In the genomic region with DNA sequence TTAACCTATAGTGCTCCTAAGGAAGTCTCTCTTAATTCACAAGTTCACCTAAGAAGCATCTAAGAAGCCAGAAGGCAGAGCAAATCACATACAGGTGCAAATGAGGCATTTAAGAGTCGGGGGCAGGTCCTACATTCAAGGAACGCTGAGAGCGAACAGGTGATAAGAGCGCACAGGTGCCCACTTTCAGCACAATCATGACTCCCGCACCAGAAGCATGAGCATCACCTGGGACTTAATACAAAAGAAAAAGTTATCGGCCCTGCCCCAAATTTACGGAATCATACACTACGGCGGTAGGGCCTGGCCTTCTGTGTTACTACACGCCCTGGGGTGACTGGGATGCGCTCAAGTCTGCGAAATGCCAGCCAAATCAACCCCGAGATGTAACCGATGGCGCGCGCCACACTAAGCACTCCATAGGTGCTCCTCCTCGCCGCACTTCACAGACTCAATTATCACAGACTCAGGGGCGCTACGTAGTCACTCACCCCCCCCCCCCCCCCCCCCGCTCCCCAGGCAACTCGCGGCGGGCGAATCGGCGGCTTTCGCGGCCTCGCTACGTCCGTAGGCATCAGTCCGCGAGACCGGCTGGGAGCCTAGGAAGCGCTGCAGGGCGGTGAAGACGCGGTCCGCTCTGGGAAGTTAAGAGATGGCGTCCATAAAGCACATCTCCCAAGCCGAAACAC, we compare ENCODE assay signal across 8 cellular contexts. TPM values are rescaled to one million over a fixed set of nuclear protein-coding genes. Genes with fewer than 3 reads are reported as not detected.
A peak's percentile ranks its signal among the peaks of the same experiment; 100 is the strongest.
DNase-seq lines count a peak whose midpoint lies in the region; ATAC-seq and TF ChIP-seq lines count a peak whose summit lies in the region.

No MANE protein-coding gene starts in this region.

- intact Hi-C loops in Right ventricle myocardium superior (cut with DNase I) (loop anchor here (5.0 kb wide), 1 partner anchor 51 kb away; no protein-coding TSS in a partner anchor), ovary (cut with DNase I) (loop anchor here in 2 of 4 donors (5.0 to 10.0 kb wide), 3 partner anchors 51 to 136 kb away; no protein-coding TSS in a partner anchor)

- TF ChIP-seq CTCF in HL-60 (IDR thresholded peaks at IDR 0.05; ENCODE audit: insufficient read depth, low read length) (no peak), RWPE2 (IDR thresholded peaks at IDR 0.05; ENCODE audit: poor library complexity, severe bottlenecking) (no peak), ovary (IDR thresholded peaks at IDR 0.05) (no peak), thoracic aorta (IDR thresholded peaks at IDR 0.05) (no peak)

- ATAC-seq in GM19455 (IDR thresholded peaks at IDR 0.05; ENCODE audit: unreplicated experiment) (peak; percentile 21), RWPE2 (ENCODE audit: low read depth) (peak; percentile 36), Right ventricle myocardium superior (ENCODE audit: poor library complexity) (peak; percentile 32), thoracic aorta (ENCODE audit: insufficient number of reproducible peaks, low FRiP score, low read depth) (peak; percentile 16)

- H3K9me3 ChIP-seq in RWPE2 (ENCODE audit: severe bottlenecking): no peaks in the 10 kb centered on the region
- H3K9me3 ChIP-seq in ovary: no peaks in the 10 kb centered on the region
- H3K9me3 ChIP-seq in thoracic aorta: no peaks in the 10 kb centered on the region

- no peaks in the 10 kb centered on the region for H3K27me3 ChIP-seq in HL-60 (ENCODE audit: insufficient read depth, poor library complexity, severe bottlenecking)
- H3K27me3 ChIP-seq in RWPE2 (ENCODE audit: insufficient read depth, poor library complexity, severe bottlenecking): no peaks in the 10 kb centered on the region
- no peaks in the 10 kb centered on the region for H3K27me3 ChIP-seq in ovary
- no peaks in the 10 kb centered on the region for H3K27me3 ChIP-seq in thoracic aorta (replicated peaks; ENCODE audit: insufficient read depth)

- peaks cover 6% of the 10 kb centered on the region for H3K4me1 ChIP-seq in RWPE2 (ENCODE audit: insufficient read depth, poor library complexity, severe bottlenecking)
- peaks cover 1% of the 10 kb centered on the region for H3K4me1 ChIP-seq in ovary (ENCODE audit: insufficient read depth)
- peaks cover 8 to 10% of the 10 kb centered on the region in 2 donors for H3K4me1 ChIP-seq in thoracic aorta (ENCODE audit: control insufficient read depth in 1 of 2, low read depth in 2 of 2)

- H3K4me3 ChIP-seq in HL-60 (replicated peaks; ENCODE audit: insufficient read depth, low read length) (peak overlapping the region; percentile 86), RWPE2 (ENCODE audit: severe bottlenecking) (peak overlapping the region; percentile 76), ovary (peak overlapping the region; percentile 72), thoracic aorta (peak overlapping the region; percentile 87)

- no peak for TF ChIP-seq POLR2A in ovary (IDR thresholded peaks at IDR 0.05)

- H3K36me3 ChIP-seq in RWPE2 (ENCODE audit: low read depth) (no peaks in the 10 kb centered on the region), ovary (no peaks in the 10 kb centered on the region), thoracic aorta (no peaks in the 10 kb centered on the region)

- peak overlapping the region; percentile 73 for H3K27ac ChIP-seq in HL-60 (replicated peaks)
- H3K27ac ChIP-seq in RWPE2 (ENCODE audit: poor library complexity, severe bottlenecking): peak overlapping the region; percentile 45
- peak overlapping the region in 1 of 2 donors; percentile 37 for H3K27ac ChIP-seq in ovary
- peak overlapping the region; percentile 82 to 83 for H3K27ac ChIP-seq in thoracic aorta

- DNase-seq in CD1c-positive myeloid dendritic cell (ENCODE audit: extremely low spot score) (peak; percentile 70), HL-60 (ENCODE audit: low read depth in 1 of 2, low spot score in 1 of 2) (peak; percentile 26 to 54), RWPE2 (ENCODE audit: low spot score) (peak; percentile 57), Right ventricle myocardium superior (peak; percentile 53), ovary (peak; percentile 29 to 73 (median 43)), thoracic aorta (ENCODE audit: low spot score) (peak; percentile 12)
- DNase-seq in activated naive CD4-positive, alpha-beta T cell treated with anti-CD3 and anti-CD28 coated beads, Interleukin-2, amount 50 U/mL, for 16 hours: peak; percentile 59

- TF ChIP-seq EP300 in ovary (IDR thresholded peaks at IDR 0.05): no peak

- WGBS in ovary, 3 donors: 0 to 1% (median 0%) methylated on average over 32 to 43 of the region's 43 CpGs

RNA-seq across cellular contexts. Expression of a gene that starts 0.7 kb away (rescaled TPM):
- total RNA-seq in Right ventricle myocardium superior (3.7 TPM), ovary (10 to 100 TPM in 3 of 7 donors, 1 to 10 TPM in 4; 4.7 to 58.7 (median 9.5) TPM), thoracic aorta (10 to 100 TPM; 28.7 to 38.4 TPM)
- 1 to 10 TPM; 2.4 to 7.3 TPM for polyA plus RNA-seq in ovary

Comparison
In these comparisons a context has a peak if more than half of its experiments do, and no peak if none do; other contexts are left out.
1. DNase-seq: peak in every context shown above with its lines; median percentile 70 in CD1c-positive myeloid dendritic cell; 59 in activated naive CD4-positive, alpha-beta T cell treated with anti-CD3 and anti-CD28 coated beads, Interleukin-2, amount 50 U/mL, for 16 hours; 57 in RWPE2; 53 in Right ventricle myocardium superior; 43 in ovary; 40 in HL-60; 12 in thoracic aorta.